Comparison of ENCODE assay signal across 19 cellular contexts in genomic region chr12:100544165-100544564, GRCh38. TPM values are rescaled to one million over a fixed set of nuclear protein-coding genes. Genes with fewer than 3 reads are reported as not detected.
DNase-seq lines count a peak whose midpoint lies in the region; ATAC-seq and TF ChIP-seq lines count a peak whose summit lies in the region.
"Had no signal": no experiment of that assay in that cellular context is flagged by ENCODE, and none has a peak within 500 bp of the region (broad histone marks: within the 10 kb centered on the region; RNA-seq: fewer than 3 reads in every experiment).

No MANE protein-coding gene starts in this region.

- H3K4me1 ChIP-seq in A673 (ENCODE audit: insufficient read depth, low read length, poor library complexity, severe bottlenecking) (no peaks in the 10 kb centered on the region), PC-3 (ENCODE audit: insufficient read depth, low read length) (peaks cover 8% of the 10 kb centered on the region)
- H3K4me1 ChIP-seq: BLaER1, HAP-1 had no signal

- intact Hi-C loops in A673 (cut with micrococcal nuclease; ENCODE audit: unreplicated experiment), result no loop called here
- intact Hi-C loops in PC-3 (cut with micrococcal nuclease), result no loop called here

- H3K9me2 ChIP-seq in PC-3 (replicated peaks; ENCODE audit: low read length), result no peaks in the 10 kb centered on the region

- no peaks in the 10 kb centered on the region for H3K79me2 ChIP-seq in PC-3 (ENCODE audit: low read length)

- CTCF ChIA-PET in A673 (lab: Charles Lee) (no interaction called here), PC-3 (lab: Charles Lee) (no interaction called here)

- H3K27me3 ChIP-seq in A673 (replicated peaks; ENCODE audit: insufficient read depth, low read depth, low read length, poor library complexity), result no peaks in the 10 kb centered on the region
- H3K27me3 ChIP-seq in PC-3 (ENCODE audit: low read length), result peaks cover 18% of the 10 kb centered on the region
- H3K27me3 ChIP-seq: BLaER1 had no signal

- H4K20me1 ChIP-seq in PC-3 (ENCODE audit: low read length), result no peaks in the 10 kb centered on the region
- H4K20me1 ChIP-seq: BLaER1 had no signal

- H3K9ac ChIP-seq in PC-3 (ENCODE audit: low read length), result peak overlapping the region; percentile 9; the same call in 1 of the 2 replicates
- H3K9ac ChIP-seq: BLaER1, GM23248 had no signal

- peak; percentile 55 for DNase-seq in A172 (ENCODE audit: low spot score)
- DNase-seq in A673 (ENCODE audit: low spot score), result peak; percentile 18
- peak; percentile 51 for DNase-seq in PC-3
- DNase-seq in iris pigment epithelial cell (ENCODE audit: low read depth), result peak; percentile 11
- no peak for DNase-seq in left lobe of liver (ENCODE audit: low spot score)
- DNase-seq in kidney glomerular epithelial cell (lab: John Stamatoyannopoulos, UW), result no peak
- DNase-seq: CD4-positive, CD25-positive, alpha-beta regulatory T cell; CD8-positive, alpha-beta memory T cell; COR-L47; DMS 273 treated with DMSO at 0.1 percent for 48 hours; DMS53; DND-41; GM23248; IMR-90; KBM-7 had no signal

- H3K27ac ChIP-seq in A673 (ENCODE audit: low read depth, low read length, poor library complexity, severe bottlenecking), result no peak overlapping the region
- H3K27ac ChIP-seq in PC-3 (ENCODE audit: low read length), result peak overlapping the region; percentile 42
- H3K27ac ChIP-seq: BLaER1, GM23248, HL-60 had no signal

- no peak overlapping the region for H2AFZ ChIP-seq in PC-3 (ENCODE audit: low read length)
- H2AFZ ChIP-seq: GM23248 had no signal

- H3K4me3 ChIP-seq in A673 (ENCODE audit: low read depth, low read length, poor library complexity, severe bottlenecking) (no peak overlapping the region), PC-3 (ENCODE audit: low read length) (no peak overlapping the region)
- H3K4me3 ChIP-seq: BLaER1, GM23248, HAP-1 had no signal

- POLR2A ChIA-PET in A673 (lab: Charles Lee; ENCODE audit: low non-redundant PET), result no interaction called here
- POLR2A ChIA-PET in PC-3 (lab: Charles Lee; ENCODE audit: unreplicated experiment), result no interaction called here

- ATAC-seq in PC-3 (peak; percentile 67), left lobe of liver (no peak)

- no peaks in the 10 kb centered on the region for H3F3A ChIP-seq in PC-3 (ENCODE audit: low read length, unreplicated experiment)

- no peak for TF ChIP-seq CTCF in A673 (conservative IDR thresholded peaks at IDR 0.05; ENCODE audit: low read depth, low read length)
- TF ChIP-seq CTCF in PC-3 (conservative IDR thresholded peaks at IDR 0.05; ENCODE audit: low read depth, low read length), result no peak

- H3K4me2 ChIP-seq in PC-3 (ENCODE audit: low read length), result peak overlapping the region; percentile 26
- H3K4me2 ChIP-seq: BLaER1 had no signal

- H3K36me3 ChIP-seq in A673 (ENCODE audit: insufficient read depth, low read length, poor library complexity, severe bottlenecking), result no peaks in the 10 kb centered on the region
- H3K36me3 ChIP-seq in PC-3 (ENCODE audit: low read depth, low read length), result no peaks in the 10 kb centered on the region
- H3K36me3 ChIP-seq: BLaER1, HAP-1 had no signal

- no TSS peak for BruUV-seq in A673 (replicated peaks; lab: Mats Ljungman, UMichigan)
- no TSS peak for BruUV-seq in PC-3 (replicated peaks; lab: Mats Ljungman, UMichigan)

- H3K9me3 ChIP-seq in A673 (ENCODE audit: low read depth, low read length, poor library complexity, severe bottlenecking) (no peaks in the 10 kb centered on the region), PC-3 (ENCODE audit: low read length) (no peaks in the 10 kb centered on the region)
- H3K9me3 ChIP-seq: BLaER1, HAP-1 had no signal

RNA-seq across cellular contexts. Expression of gene GAS2L3, which starts 29.3 kb away (rescaled TPM):
- 25.4 and 33.0 TPM in 2 replicates for total RNA-seq in A172 (2014; rRNA removed; shearing (Covaris generic))
- total RNA-seq in A673 (2021) (44.8 and 46.3 TPM in 2 replicates), PC-3 (2014; rRNA removed) (24.8 and 27.8 TPM in 2 replicates), left lobe of liver (1.3 TPM)
- total RNA-seq: HT1080 had no signal

Comparison
In these comparisons a context has a peak if more than half of its experiments do, and no peak if none do; other contexts are left out.
1. DNase-seq: peak in A172 (single experiment), A673 (single experiment), PC-3 (single experiment) and iris pigment epithelial cell (single experiment); none in left lobe of liver (single experiment) and kidney glomerular epithelial cell (single experiment).
2. RNA of gene GAS2L3, which starts 29.3 kb away (total RNA-seq): 44.8 to 46.3 TPM in A673, 25.4 to 33.0 TPM in A172 and 24.8 to 27.8 TPM in PC-3; 1.3 TPM in left lobe of liver (single experiment); every median in the first group is over 10 times any median in the second.